In genomic region chr10:63518690-63519288, GRCh38 we compare ENCODE assay signal across 17 cellular contexts. TPM values are rescaled to one million over a fixed set of nuclear protein-coding genes. Genes with fewer than 3 reads are reported as not detected.
DNase-seq lines count a peak whose midpoint lies in the region; ATAC-seq, FAIRE-seq and TF ChIP-seq lines count a peak whose summit lies in the region.
"Had no signal": no experiment of that assay in that cellular context is flagged by ENCODE, and none has a peak within 500 bp of the region (broad histone marks: within the 10 kb centered on the region; RNA-seq: fewer than 3 reads in every experiment).

No MANE protein-coding gene starts in this region.

- H4K20me1 ChIP-seq in Loucy (ENCODE audit: insufficient read depth, low read length, poor library complexity, severe bottlenecking) = peaks cover 45% of the 10 kb centered on the region
- no peaks in the 10 kb centered on the region for H4K20me1 ChIP-seq in GM12878 (ENCODE audit: control insufficient read depth, insufficient read depth)

- DNase-seq in activated naive CD8-positive, alpha-beta T cell treated with anti-CD3 and anti-CD28 coated beads for 36 hours = no peak
- DNase-seq in GM12878 (ENCODE audit: low read depth, low spot score) (no peak), NCI-H128 (lab: John Stamatoyannopoulos, UW; ENCODE audit: unreplicated experiment) (no peak), hippocampal formation (lab: John Stamatoyannopoulos, UW) (no peak), DMS153 (lab: John Stamatoyannopoulos, UW) (no peak)
- DNase-seq: activated CD4-positive, alpha-beta T cell treated with anti-CD3 and anti-CD28 coated beads for 1 hour; effector CD8-positive, alpha-beta T cell; foreskin fibroblast; midbrain; NCI-H1417 treated with DMSO at 0.1 percent for 48 hours; NCI-H345; SW 1271; upper lobe of left lung had no signal

- H3K79me2 ChIP-seq in Loucy (ENCODE audit: insufficient read depth, low read length) (peaks cover 91% of the 10 kb centered on the region), GM12878 (ENCODE audit: control insufficient read depth, insufficient read depth, low read length) (peaks cover 93% of the 10 kb centered on the region), parathyroid adenoma (peaks cover 53% of the 10 kb centered on the region)

- H3K4me1 ChIP-seq in Loucy (ENCODE audit: insufficient read depth, low read length, poor library complexity, severe bottlenecking) (peaks cover 66% of the 10 kb centered on the region), GM12878 (ENCODE audit: control insufficient read depth, insufficient read depth, low read length) (peaks cover 19% of the 10 kb centered on the region; the same call in 1 of the 2 replicates), parathyroid adenoma (peaks cover 35% of the 10 kb centered on the region)

- H3K4me3 Mint-ChIP-seq in activated naive CD8-positive, alpha-beta T cell = peak overlapping the region; percentile 87
- no peak overlapping the region for H3K4me3 Mint-ChIP-seq in activated naive CD8-positive, alpha-beta T cell treated with anti-CD3 and anti-CD28 coated beads for 36 hours

- SMC1A ChIA-PET in GM12878 (lab: Charles Lee; ENCODE audit: uncharacterized antibody, unreplicated experiment) = interaction anchor here (0.6 to 2.3 kb wide), 11 partner anchors 9 to 352 kb away, joined by 3 to 6 read pairs (median 3); no protein-coding TSS in a partner anchor

- peak; percentile 5; the same call in 2 of the 3 replicates for ATAC-seq in GM12878

- peak overlapping the region; percentile 17; the same call in 1 of the 2 replicates for H3K27ac ChIP-seq in GM12878 (ENCODE audit: control insufficient read depth, insufficient read depth)
- H3K27ac ChIP-seq in parathyroid adenoma = peak overlapping the region; percentile 17
- H3K27ac ChIP-seq: upper lobe of left lung had no signal

- POLR2A ChIA-PET in GM12878 (lab: Charles Lee) = interaction anchor here (0.6 to 1.0 kb wide), 3 partner anchors 254 to 707 kb away, joined by 3 to 4 read pairs (median 3); no protein-coding TSS in a partner anchor

- intact Hi-C loops in GM12878 (cut with micrococcal nuclease; ENCODE audit: unreplicated experiment) = loop anchor here (5.0 kb wide), 1 partner anchor 306 kb away; no protein-coding TSS in a partner anchor

- no peaks in the 10 kb centered on the region for H3K27me3 Mint-ChIP-seq in activated naive CD8-positive, alpha-beta T cell
- no peaks in the 10 kb centered on the region for H3K27me3 Mint-ChIP-seq in activated naive CD8-positive, alpha-beta T cell treated with anti-CD3 and anti-CD28 coated beads for 36 hours

- H3K36me3 ChIP-seq in Loucy (ENCODE audit: insufficient read depth, low read length) (no peaks in the 10 kb centered on the region), GM12878 (ENCODE audit: control insufficient read depth in 2 of 2, insufficient read depth in 2 of 2, low read length in 1 of 2) (no peaks in the 10 kb centered on the region), parathyroid adenoma (ENCODE audit: control insufficient read depth, insufficient read depth, low read length) (no peaks in the 10 kb centered on the region)
- H3K36me3 ChIP-seq: upper lobe of left lung had no signal

- FAIRE-seq in GM12878 (lab: Jason Lieb, UNC) = no peak

- H3K27me3 ChIP-seq in Loucy (ENCODE audit: insufficient read depth, low read length, poor library complexity, severe bottlenecking) (no peaks in the 10 kb centered on the region), GM12878 (replicated peaks in 1 of 2; ENCODE audit: control insufficient read depth in 2 of 2, insufficient read depth in 2 of 2, low read length in 1 of 2) (no peaks in the 10 kb centered on the region), parathyroid adenoma (ENCODE audit: control insufficient read depth, insufficient read depth, low read length) (no peaks in the 10 kb centered on the region)
- H3K27me3 ChIP-seq: upper lobe of left lung had no signal

- peaks cover 81% of the 10 kb centered on the region for H3K4me1 Mint-ChIP-seq in activated naive CD8-positive, alpha-beta T cell (ENCODE audit: low read depth)
- H3K4me1 Mint-ChIP-seq in activated naive CD8-positive, alpha-beta T cell treated with anti-CD3 and anti-CD28 coated beads for 36 hours = peaks cover 65% of the 10 kb centered on the region

- H3K9ac ChIP-seq in Loucy (ENCODE audit: low read depth, low read length, poor library complexity, severe bottlenecking) (peak overlapping the region; percentile 74), GM12878 (ENCODE audit: control insufficient read depth, insufficient read depth, low read length) (no peak overlapping the region), parathyroid adenoma (no peak overlapping the region)

- H3K4me3 ChIP-seq in Loucy (ENCODE audit: low read length, poor library complexity, severe bottlenecking) (peak overlapping the region; percentile 79), GM12878 (peak overlapping the region; percentile 85), parathyroid adenoma (ENCODE audit: low read depth, low read length) (no peak overlapping the region)
- H3K4me3 ChIP-seq: upper lobe of left lung had no signal

- H3K9me2 ChIP-seq in Loucy (replicated peaks; ENCODE audit: low read depth, low read length) = no peaks in the 10 kb centered on the region

- H2AFZ ChIP-seq in Loucy (ENCODE audit: low read length) (no peak overlapping the region), GM12878 (ENCODE audit: control insufficient read depth, low read depth, low read length) (no peak overlapping the region), parathyroid adenoma (no peak overlapping the region)

- BruUV-seq in GM12878 (replicated peaks; lab: Mats Ljungman, UMichigan) = no TSS peak

- CTCF ChIA-PET in GM12878 (lab: Yijun Ruan, JAX) = interaction anchor here (0.8 to 1.1 kb wide), 2 partner anchors 202 to 361 kb away, joined by 3 to 4 read pairs; no protein-coding TSS in a partner anchor

- H3K9me3 Mint-ChIP-seq in activated naive CD8-positive, alpha-beta T cell (ENCODE audit: low read depth) = peaks cover 5% of the 10 kb centered on the region
- H3K9me3 Mint-ChIP-seq in activated naive CD8-positive, alpha-beta T cell treated with anti-CD3 and anti-CD28 coated beads for 36 hours = peaks cover 6% of the 10 kb centered on the region
- H3K9me3 Mint-ChIP-seq: activated T-helper 2 cell treated with anti-CD3 and anti-CD28 coated beads, Interferon-gamma antibody, Interleukin-2, Interleukin-4, amounts not matched to agents 10 μg/mL and 5 μg/mL and 100 μg/mL, durations not matched to agents 14 hours and 24 hours and 36 hours had no signal

- H3K4me2 ChIP-seq in Loucy (ENCODE audit: low read depth, low read length, poor library complexity, severe bottlenecking) = peak overlapping the region; percentile 83
- H3K4me2 ChIP-seq in GM12878 (ENCODE audit: control insufficient read depth, insufficient read depth) = peak overlapping the region; percentile 95
- H3K4me2 ChIP-seq in parathyroid adenoma (ENCODE audit: low read length) = no peak overlapping the region

- TF ChIP-seq EP300 in GM12878 (IDR thresholded peaks at IDR 0.05; ENCODE audit: borderline replicate concordance in 1 of 2, control insufficient read depth in 1 of 2, low read depth in 2 of 2, low read length in 2 of 2) = no peak

- H3K36me3 Mint-ChIP-seq in activated naive CD8-positive, alpha-beta T cell = peaks cover 9% of the 10 kb centered on the region
- peaks cover 30% of the 10 kb centered on the region for H3K36me3 Mint-ChIP-seq in activated naive CD8-positive, alpha-beta T cell treated with anti-CD3 and anti-CD28 coated beads for 36 hours

- RAD21 ChIA-PET in GM12878 (lab: Charles Lee; ENCODE audit: unreplicated experiment) = interaction anchor here (0.7 to 2.2 kb wide), 6 partner anchors 52 to 255 kb away, joined by 3 to 9 read pairs (median 4); no protein-coding TSS in a partner anchor

- in situ Hi-C loops in GM12878 (cut with MboI) = no loop called here

- 81% methylated on average over 6 of the region's 6 CpGs for WGBS in GM12878 (ENCODE audit: insufficient coverage, insufficient replicate concordance, low lambda C conversion rate, missing lambda C conversion rate)

- H3K27ac Mint-ChIP-seq in activated naive CD8-positive, alpha-beta T cell = no peak overlapping the region
- H3K27ac Mint-ChIP-seq in activated naive CD8-positive, alpha-beta T cell treated with anti-CD3 and anti-CD28 coated beads for 36 hours = no peak overlapping the region
- H3K27ac Mint-ChIP-seq: activated T-helper 2 cell treated with anti-CD3 and anti-CD28 coated beads, Interferon-gamma antibody, Interleukin-2, Interleukin-4, amounts not matched to agents 10 μg/mL and 5 μg/mL and 100 μg/mL, durations not matched to agents 14 hours and 24 hours and 36 hours had no signal

- TF ChIP-seq POLR2A in GM12878 (IDR thresholded peaks at IDR 0.05; ENCODE audit: low read depth, low read length) = no peak

- TF ChIP-seq RAD21 in GM12878 (IDR thresholded peaks at IDR 0.05; ENCODE audit: insufficient read depth, low read depth, low read length) = no peak

- no peaks in the 10 kb centered on the region for H3F3A ChIP-seq in Loucy (ENCODE audit: low read depth)

- TF ChIP-seq CTCF in Loucy (conservative IDR thresholded peaks at IDR 0.05; ENCODE audit: low read length) = no peak
- no peak for TF ChIP-seq CTCF in GM12878 (IDR thresholded peaks at IDR 0.05 in 2 of 3, conservative IDR thresholded peaks at IDR 0.05 in 1 of 3; ENCODE audit: control insufficient read depth in 2 of 3, extremely low read depth in 1 of 3, insufficient read depth in 1 of 3, low read depth in 3 of 3, low read length in 3 of 3)
- no peak for TF ChIP-seq CTCF in parathyroid adenoma (IDR thresholded peaks at IDR 0.05)

- H3K9me3 ChIP-seq in Loucy (ENCODE audit: insufficient read depth, low read depth, low read length) (no peaks in the 10 kb centered on the region), GM12878 (replicated peaks; ENCODE audit: control insufficient read depth, insufficient read depth, low read length) (peaks cover 8% of the 10 kb centered on the region; the same call in 2 of the 3 replicates), parathyroid adenoma (ENCODE audit: control insufficient read depth, low read length) (no peaks in the 10 kb centered on the region)

RNA-seq across cellular contexts. Expression of gene REEP3, which starts 2.4 kb away (rescaled TPM):
- 10 to 100 TPM; 17.4 to 20.7 TPM for total RNA-seq in activated naive CD8-positive, alpha-beta T cell treated with anti-CD3 and anti-CD28 coated beads for 36 hours
- 13.3 and 15.0 TPM in 2 replicates for total RNA-seq in GM12878 (2013; cell fraction: nucleolus; rRNA removed)
- 14.6 and 17.9 TPM in 2 replicates for total RNA-seq in GM12878 (2014; rRNA removed)
- 17.2 and 18.6 TPM in 2 replicates for total RNA-seq in GM12878 (2014; rRNA removed; fragmentation: Illumina TruSeq; extraction: Trizol)
- total RNA-seq in GM12878 (2021) = 21.6 and 23.3 TPM in 2 replicates
- 2.4 TPM for polyA plus RNA-seq in GM12878 (2011; ENCODE audit: low read depth)
- polyA plus RNA-seq in GM12878 (2011; rRNA removed) = 11.7 and 20.7 TPM in 2 replicates
- 5.2 and 6.4 TPM in 2 replicates for polyA plus RNA-seq in GM12878 (2011; cell fraction: cytosol; rRNA removed)
- polyA plus RNA-seq in GM12878 (2011; cell fraction: nucleus; rRNA removed) = 3.5 and 3.6 TPM in 2 replicates
- polyA plus RNA-seq in GM12878 (2012) = 4.6 and 7.0 TPM in 2 replicates
- 18.8 and 21.6 TPM in 2 replicates for polyA plus RNA-seq in GM12878 (2014; fragmentation: Illumina TruSeq; extraction: Trizol)
- polyA plus RNA-seq in GM12878 (2014; fragmentation: Nextera tagmentation; extraction: Ambion mirVana) = 10 to 100 TPM in 1 of 2 experiments, 1 to 10 TPM in 1; 4.9 to 10.1 TPM
- 8.5 and 10.5 TPM in 2 replicates for polyA plus RNA-seq in GM12878 (2014; rRNA removed)
- 10 to 100 TPM; 17.9 to 25.9 TPM for polyA plus RNA-seq in GM12878 (2016; fragmentation: Nextera tagmentation; extraction: Ambion mirVana)
- 4.8 and 5.9 TPM in 2 replicates for polyA minus RNA-seq in GM12878 (2011; rRNA and poly(A)+ RNA removed)
- polyA minus RNA-seq in GM12878 (2011; cell fraction: cytosol; rRNA and poly(A)+ RNA removed) = 4.0 and 4.8 TPM in 2 replicates
- polyA minus RNA-seq in GM12878 (2011; cell fraction: nucleus; rRNA and poly(A)+ RNA removed) = 1.3 and 2.8 TPM in 2 replicates

RNA-seq across cellular contexts. Expression of gene JMJD1C, which starts 53.0 kb away (rescaled TPM):
- total RNA-seq in activated naive CD8-positive, alpha-beta T cell treated with anti-CD3 and anti-CD28 coated beads for 36 hours = 10 to 100 TPM; 48.4 to 52.0 TPM
- 574 and 586 TPM in 2 replicates for total RNA-seq in GM12878 (2013; cell fraction: nucleolus; rRNA removed)
- 56.9 and 61.2 TPM in 2 replicates for total RNA-seq in GM12878 (2014; rRNA removed)
- total RNA-seq in GM12878 (2014; rRNA removed; fragmentation: Illumina TruSeq; extraction: Trizol) = 83.3 and 91.2 TPM in 2 replicates
- 54.2 and 60.2 TPM in 2 replicates for total RNA-seq in GM12878 (2021)
- polyA plus RNA-seq in GM12878 (2011; ENCODE audit: low read depth) = 36.5 TPM
- 59.4 and 83.9 TPM in 2 replicates for polyA plus RNA-seq in GM12878 (2011; rRNA removed)
- 23.9 and 32.5 TPM in 2 replicates for polyA plus RNA-seq in GM12878 (2011; cell fraction: cytosol; rRNA removed)
- polyA plus RNA-seq in GM12878 (2011; cell fraction: nucleus; rRNA removed) = 78.7 and 79.2 TPM in 2 replicates
- polyA plus RNA-seq in GM12878 (2012) = 44.7 and 49.2 TPM in 2 replicates
- polyA plus RNA-seq in GM12878 (2014; fragmentation: Illumina TruSeq; extraction: Trizol) = 63.2 and 80.5 TPM in 2 replicates
- 10 to 100 TPM; 31.2 to 42.6 TPM for polyA plus RNA-seq in GM12878 (2014; fragmentation: Nextera tagmentation; extraction: Ambion mirVana)
- 40.3 and 41.0 TPM in 2 replicates for polyA plus RNA-seq in GM12878 (2014; rRNA removed)
- polyA plus RNA-seq in GM12878 (2016; fragmentation: Nextera tagmentation; extraction: Ambion mirVana) = 10 to 100 TPM; 44.5 to 44.7 TPM
- 162 and 205 TPM in 2 replicates for polyA minus RNA-seq in GM12878 (2011; rRNA and poly(A)+ RNA removed)
- 27.7 and 34.4 TPM in 2 replicates for polyA minus RNA-seq in GM12878 (2011; cell fraction: cytosol; rRNA and poly(A)+ RNA removed)
- 127 and 142 TPM in 2 replicates for polyA minus RNA-seq in GM12878 (2011; cell fraction: nucleus; rRNA and poly(A)+ RNA removed)
